In the genomic region with DNA sequence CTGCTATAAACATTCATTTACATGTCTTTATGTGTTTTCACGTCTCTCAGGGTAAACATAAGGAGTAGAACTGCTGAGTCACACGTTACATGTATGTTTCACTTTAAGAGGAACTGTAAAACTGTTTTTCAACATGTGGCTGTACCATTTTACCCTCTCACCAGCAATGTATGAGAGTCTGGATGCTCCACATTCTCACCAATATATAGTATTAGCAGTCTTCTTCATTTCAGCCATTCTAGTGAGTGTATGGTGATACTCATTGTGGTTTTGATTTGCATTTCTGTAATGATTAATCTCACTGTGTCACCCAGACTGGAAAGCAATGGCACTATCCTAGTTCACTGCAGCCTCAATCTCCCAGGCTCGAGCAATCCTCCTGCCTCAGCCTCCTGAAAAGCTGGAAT, we compare ENCODE assay signal across 10 cellular contexts. TPM values are rescaled to one million over a fixed set of nuclear protein-coding genes. Genes with fewer than 3 reads are reported as not detected.
DNase-seq lines count a peak whose midpoint lies in the region; ATAC-seq, FAIRE-seq and TF ChIP-seq lines count a peak whose summit lies in the region.
"Had no signal": no experiment of that assay in that cellular context is flagged by ENCODE, and none has a peak within 500 bp of the region (broad histone marks: within the 10 kb centered on the region; RNA-seq: fewer than 3 reads in every experiment).

No MANE protein-coding gene starts in this region.

- 89% methylated on average over 3 of the region's 3 CpGs for WGBS in esophagus muscularis mucosa

- no peak for TF ChIP-seq CTCF in D721Med (IDR thresholded peaks at IDR 0.05; ENCODE audit: insufficient read depth, missing control alignments)
- TF ChIP-seq CTCF in esophagus muscularis mucosa (IDR thresholded peaks at IDR 0.05): no peak

- peak; percentile 18 to 50 for DNase-seq in erythroblast (lab: John Stamatoyannopoulos, UW)
- DNase-seq in NCI-H1092 treated with DMSO at 0.1 percent for 48 hours (lab: John Stamatoyannopoulos, UW): no peak
- DNase-seq in D721Med (ENCODE audit: insufficient read length, low spot score): no peak
- no peak for DNase-seq in HUDEP-2 (lab: John Stamatoyannopoulos, UW; ENCODE audit: unreplicated experiment in 76 of 76)
- no peak for DNase-seq in esophagus muscularis mucosa (ENCODE audit: extremely low spot score)
- DNase-seq: stimulated activated CD4-positive, alpha-beta T cell treated with anti-CD3 and anti-CD28 coated beads, Interleukin-12 subunit alpha, Interleukin-12 subunit beta, amount 100 ng/mL, for 4 hours; uterus had no signal

- H3K27ac ChIP-seq in esophagus muscularis mucosa (replicated peaks in 1 of 4): no peak overlapping the region
- H3K27ac ChIP-seq: uterus had no signal

- no peaks in the 10 kb centered on the region for H3K27me3 ChIP-seq in esophagus muscularis mucosa
- H3K27me3 ChIP-seq: uterus had no signal

- H3K4me3 ChIP-seq in esophagus muscularis mucosa: no peak overlapping the region
- H3K4me3 ChIP-seq: uterus had no signal

- peaks cover 3 to 39% (median 16%) of the 10 kb centered on the region in 4 donors for H3K4me1 ChIP-seq in esophagus muscularis mucosa
- H3K4me1 ChIP-seq: uterus had no signal

- no peak for FAIRE-seq in D721Med (lab: Jason Lieb, UNC)

- ATAC-seq in GM18511 (IDR thresholded peaks at IDR 0.05; ENCODE audit: unreplicated experiment) (peak; percentile 94), GM21423 (IDR thresholded peaks at IDR 0.05; ENCODE audit: unreplicated experiment) (peak; percentile 96), HG03196 (IDR thresholded peaks at IDR 0.05; ENCODE audit: unreplicated experiment) (peak; percentile 91)

- intact Hi-C loops in esophagus muscularis mucosa (cut with DNase I): no loop called here

- TF ChIP-seq POLR2A in erythroblast (IDR thresholded peaks at IDR 0.05; ENCODE audit: low read length) (no peak), esophagus muscularis mucosa (IDR thresholded peaks at IDR 0.05; ENCODE audit: low read depth) (no peak)

- H3K36me3 ChIP-seq in esophagus muscularis mucosa: peaks cover 0 to 40% (median 15%) of the 10 kb centered on the region in 4 donors
- H3K36me3 ChIP-seq: uterus had no signal

- H3K9me3 ChIP-seq in esophagus muscularis mucosa: no peaks in the 10 kb centered on the region
- H3K9me3 ChIP-seq: uterus had no signal

- no peak for TF ChIP-seq EP300 in esophagus muscularis mucosa (IDR thresholded peaks at IDR 0.05)

RNA-seq across cellular contexts. Expression of gene PHC3, which starts 37.1 kb away (rescaled TPM):
- 10 to 100 TPM; 53.7 to 83.1 (median 70.8) TPM for total RNA-seq in esophagus muscularis mucosa

Comparison
In these comparisons a context has a peak if more than half of its experiments do, and no peak if none do; other contexts are left out.
1. DNase-seq: peak in erythroblast (2 of 2); none in NCI-H1092 treated with DMSO at 0.1 percent for 48 hours (single experiment), D721Med (single experiment), HUDEP-2 (0 of 76) and esophagus muscularis mucosa (single experiment).
2. Peak in every context shown above with its lines, with median percentiles within 50 percentile points of each other: ATAC-seq.